In the genomic region with DNA sequence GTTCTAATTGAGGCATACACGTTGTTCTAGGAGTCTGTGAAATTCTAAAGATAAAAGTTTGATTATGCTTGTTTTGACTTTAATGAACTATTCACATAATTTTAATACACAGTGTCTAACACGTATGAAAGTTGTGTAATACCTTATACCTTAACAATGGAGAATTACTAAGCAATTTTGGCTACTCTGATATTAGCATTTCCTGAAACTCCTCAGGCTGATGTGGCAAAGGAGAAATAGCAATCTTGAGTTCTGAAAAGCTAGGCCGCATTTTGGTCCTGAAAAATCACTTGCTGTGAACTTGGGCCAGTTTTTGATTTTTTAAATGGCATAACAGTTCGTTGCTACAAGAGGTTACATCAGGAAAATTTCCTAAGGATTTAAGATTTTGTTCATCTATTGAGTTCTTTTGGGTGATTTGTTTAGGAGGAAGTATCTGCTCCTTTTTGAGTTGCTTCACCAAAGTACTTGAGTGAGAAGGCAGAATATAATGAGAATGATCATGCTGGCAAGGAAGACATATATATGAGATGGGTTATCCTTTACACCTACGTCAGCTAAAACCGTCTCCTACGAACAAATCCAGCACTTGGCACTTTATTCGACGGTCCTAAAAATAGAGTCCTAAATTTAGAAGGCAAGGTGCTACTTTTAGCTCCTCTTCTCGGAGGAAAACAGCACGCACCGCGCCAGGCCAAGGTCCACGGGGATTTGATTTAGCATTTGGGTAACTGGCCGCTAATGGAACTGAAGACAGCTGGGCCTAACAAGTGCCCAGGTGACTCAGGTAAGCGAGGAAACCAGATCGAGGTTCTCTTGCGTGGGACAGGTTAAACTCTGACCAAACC, we compare ENCODE assay signal across 1 cellular context.
TF ChIP-seq lines count a peak whose summit lies in the region.

No MANE protein-coding gene starts in this region.

TF ChIP-seq in GM23338, 12 proteins besides CTCF, POLR2A, EP300 and RAD21 (continued from another document):
- TF ChIP-seq, protein P1, sequence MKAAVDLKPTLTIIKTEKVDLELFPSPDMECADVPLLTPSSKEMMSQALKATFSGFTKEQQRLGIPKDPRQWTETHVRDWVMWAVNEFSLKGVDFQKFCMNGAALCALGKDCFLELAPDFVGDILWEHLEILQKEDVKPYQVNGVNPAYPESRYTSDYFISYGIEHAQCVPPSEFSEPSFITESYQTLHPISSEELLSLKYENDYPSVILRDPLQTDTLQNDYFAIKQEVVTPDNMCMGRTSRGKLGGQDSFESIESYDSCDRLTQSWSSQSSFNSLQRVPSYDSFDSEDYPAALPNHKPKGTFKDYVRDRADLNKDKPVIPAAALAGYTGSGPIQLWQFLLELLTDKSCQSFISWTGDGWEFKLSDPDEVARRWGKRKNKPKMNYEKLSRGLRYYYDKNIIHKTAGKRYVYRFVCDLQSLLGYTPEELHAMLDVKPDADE (IDR thresholded peaks at IDR 0.05): no peak
